Comparison of ENCODE assay signal across 16 cellular contexts in the genomic region with DNA sequence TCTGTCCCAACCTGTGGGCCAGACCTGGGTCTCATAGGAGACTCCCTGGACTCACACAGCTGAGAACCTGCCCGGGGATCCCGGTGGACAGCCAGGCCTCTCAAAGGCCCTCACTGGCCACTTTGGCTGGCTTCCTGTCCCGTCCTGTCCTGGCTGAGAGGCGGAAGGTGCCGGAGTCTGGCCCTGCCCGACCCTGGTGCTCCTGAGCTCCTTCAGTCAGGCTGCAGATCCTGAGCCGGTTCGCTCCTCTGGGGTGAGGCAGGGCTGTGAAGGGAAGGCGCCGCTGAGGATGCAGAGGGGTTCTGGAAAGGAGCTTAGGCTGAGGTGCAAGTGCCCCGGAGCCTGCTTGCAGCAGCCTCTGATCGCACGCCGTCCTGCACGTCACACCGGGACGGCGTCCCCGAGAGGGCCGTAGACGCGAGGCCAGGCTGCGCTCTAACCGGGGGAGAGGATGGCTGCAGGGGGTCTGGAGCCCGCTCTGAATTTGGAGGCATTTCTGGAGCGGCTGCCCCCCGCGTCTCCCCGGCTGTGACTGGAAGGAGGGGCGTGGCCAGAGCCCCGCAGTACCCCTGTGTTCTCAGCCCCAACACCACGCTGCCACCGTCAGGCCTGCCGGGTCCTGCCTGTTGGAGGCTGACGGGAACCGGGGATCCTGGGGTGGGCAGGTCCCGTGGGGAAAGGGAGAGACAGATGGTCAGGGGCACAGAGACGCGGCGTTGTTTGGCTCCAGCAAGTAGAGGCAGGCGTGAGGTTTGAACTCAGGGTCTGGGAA.
"Had no signal": no experiment of that assay in that cellular context is flagged by ENCODE, and none has a peak within 500 bp of the region (broad histone marks: within the 10 kb centered on the region; RNA-seq: fewer than 3 reads in every experiment).

No MANE protein-coding gene starts in this region.

- H3K27ac ChIP-seq: body of pancreas, psoas muscle, sigmoid colon had no signal

- H3K27me3 ChIP-seq: body of pancreas, sigmoid colon had no signal

- DNase-seq: activated B cell treated with CpG ODN at 0.5 μM for 24 hours; activated CD4-positive, alpha-beta T cell treated with anti-CD3 and anti-CD28 coated beads, Interleukin-2, amount 10 ng/mL, durations not matched to agents 7 days and 5 days; activated CD8-positive, alpha-beta memory T cell treated with anti-CD3 and anti-CD28 coated beads for 24 hours; activated naive CD4-positive, alpha-beta T cell treated with anti-CD3 and anti-CD28 coated beads, Interleukin-2, amount 50 U/mL, for 16 hours; amniotic stem cell; body of pancreas; central memory CD4-positive, alpha-beta T cell; cortex of kidney; effector memory CD4-positive, alpha-beta T cell; mucosa of descending colon; naive thymus-derived CD8-positive, alpha-beta T cell; psoas muscle; sigmoid colon; stimulated activated CD4-positive, alpha-beta T cell treated with anti-CD3 and anti-CD28 coated beads, Interleukin-2, amount 100 ng/mL, for 24 hours; stimulated activated naive CD4-positive, alpha-beta T cell; T-helper 1 cell had no signal

- H3K4me3 ChIP-seq: body of pancreas, mucosa of descending colon, psoas muscle, sigmoid colon had no signal

- H3K9me3 ChIP-seq: body of pancreas, mucosa of descending colon, psoas muscle, sigmoid colon had no signal
